In the genomic region with DNA sequence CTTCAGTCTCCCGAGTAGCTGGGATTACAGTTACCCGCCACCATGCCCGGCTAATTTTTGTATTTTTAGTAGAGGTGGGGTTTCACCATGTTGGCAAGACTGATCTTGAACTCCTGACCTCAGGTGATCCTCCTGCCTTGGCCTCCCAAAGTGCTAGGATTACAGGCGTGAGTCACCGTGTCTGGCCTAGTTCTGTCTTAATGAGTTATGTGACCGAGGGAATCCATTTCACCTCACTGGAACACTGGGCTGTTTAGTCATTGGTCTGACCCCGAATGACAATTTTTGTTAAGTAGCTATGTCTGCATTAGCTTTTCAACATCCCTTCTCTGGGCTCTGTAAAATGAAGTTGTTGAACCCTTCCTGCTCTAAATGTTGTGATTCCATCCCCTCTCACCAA, we compare ENCODE assay signal across 1 cellular context. TPM values are rescaled to one million over a fixed set of nuclear protein-coding genes. Genes with fewer than 3 reads are reported as not detected.
"Had no signal": no experiment of that assay in that cellular context is flagged by ENCODE, and none has a peak within 500 bp of the region (broad histone marks: within the 10 kb centered on the region; RNA-seq: fewer than 3 reads in every experiment).

No MANE protein-coding gene starts in this region.

RNA-seq across cellular contexts. Expression of a gene that starts 6.8 kb away (rescaled TPM):
- total RNA-seq: ureter had no signal
